In genomic region chr9:120628207-120628924, GRCh38 we compare ENCODE assay signal across 24 cellular contexts. TPM values are rescaled to one million over a fixed set of nuclear protein-coding genes. Genes with fewer than 3 reads are reported as not detected.
A peak's percentile ranks its signal among the peaks of the same experiment; 100 is the strongest.
DNase-seq lines count a peak whose midpoint lies in the region; ATAC-seq and TF ChIP-seq lines count a peak whose summit lies in the region.
"Had no signal": no experiment of that assay in that cellular context is flagged by ENCODE, and none has a peak within 500 bp of the region (broad histone marks: within the 10 kb centered on the region; RNA-seq: fewer than 3 reads in every experiment).

No MANE protein-coding gene starts in this region.

- H3K27me3 ChIP-seq in stomach (no peaks in the 10 kb centered on the region), WERI-Rb-1 (ENCODE audit: insufficient read depth, low read depth, severe bottlenecking) (no peaks in the 10 kb centered on the region)

- 64 to 79% (median 70%) methylated on average over 4 of the region's 4 CpGs for WGBS in stomach, 5 donors

- H3K36me3 Mint-ChIP-seq in osteocyte (ENCODE audit: unreplicated experiment), result peaks cover 2% of the 10 kb centered on the region
- H3K36me3 Mint-ChIP-seq: activated CD4-positive, alpha-beta memory T cell treated with anti-CD3 and anti-CD28 coated beads for 36 hours; immature natural killer cell; natural killer cell treated with Interleukin-12 subunit alpha and Interleukin-12 subunit beta and Interleukin-15 and Interleukin-18, amount 100 ng/mL, for 72 hours had no signal

- no peak for TF ChIP-seq POLR2A in stomach (IDR thresholded peaks at IDR 0.05)

- no peak for TF ChIP-seq CTCF in C4-2B (conservative IDR thresholded peaks at IDR 0.05)
- no peak for TF ChIP-seq CTCF in stomach (IDR thresholded peaks at IDR 0.05)
- no peak for TF ChIP-seq CTCF in WERI-Rb-1 (IDR thresholded peaks at IDR 0.05; ENCODE audit: low read depth, low read length)
- no peak for TF ChIP-seq CTCF in osteocyte (IDR thresholded peaks at IDR 0.05)

- peak; percentile 40 for ATAC-seq in left lobe of liver
- ATAC-seq: activated CD4-positive, CD25-positive, alpha-beta regulatory T cell treated with anti-CD3 and anti-CD28 coated beads, Interleukin-2, amount 50 U/mL, for 24 hours; left ventricle myocardium superior; natural killer cell treated with Interleukin-12 subunit alpha and Interleukin-12 subunit beta and Interleukin-15 and Interleukin-18, amount 100 ng/mL, for 72 hours had no signal

- H3K4me3 ChIP-seq in stomach (no peak overlapping the region), WERI-Rb-1 (ENCODE audit: low read depth, low read length) (no peak overlapping the region)

- H3K4me3 Mint-ChIP-seq in osteocyte (ENCODE audit: unreplicated experiment), result no peak overlapping the region
- H3K4me3 Mint-ChIP-seq: activated CD4-positive, alpha-beta memory T cell treated with anti-CD3 and anti-CD28 coated beads for 36 hours; activated naive CD8-positive, alpha-beta T cell treated with anti-CD3 and anti-CD28 coated beads, Interleukin-2, amount 10 ng/mL, durations not matched to agents 7 days and 5 days; immature natural killer cell; natural killer cell treated with Interleukin-12 subunit alpha and Interleukin-12 subunit beta and Interleukin-15 and Interleukin-18, amount 100 ng/mL, for 72 hours had no signal

- peaks cover 21% of the 10 kb centered on the region for H3K4me1 Mint-ChIP-seq in osteocyte (ENCODE audit: unreplicated experiment)

- intact Hi-C loops in stomach (cut with DNase I; ENCODE audit: low total_unique reads), result no loop called here

- no peak overlapping the region for H3K27ac Mint-ChIP-seq in osteocyte (ENCODE audit: unreplicated experiment)
- H3K27ac Mint-ChIP-seq: activated CD4-positive, alpha-beta memory T cell treated with anti-CD3 and anti-CD28 coated beads for 36 hours; activated naive CD8-positive, alpha-beta T cell treated with anti-CD3 and anti-CD28 coated beads, Interleukin-2, amount 10 ng/mL, durations not matched to agents 7 days and 5 days; immature natural killer cell; natural killer cell treated with Interleukin-12 subunit alpha and Interleukin-12 subunit beta and Interleukin-15 and Interleukin-18, amount 100 ng/mL, for 72 hours had no signal

- peak overlapping the region; percentile 84 for H3K27ac ChIP-seq in C4-2B
- H3K27ac ChIP-seq in stomach, result peak overlapping the region in 3 of 5 donors; percentile 12 to 53 (median 46)
- H3K27ac ChIP-seq in WERI-Rb-1, result no peak overlapping the region
- H3K27ac ChIP-seq: HL-60 had no signal

- peaks cover 12 to 37% (median 25%) of the 10 kb centered on the region in 4 donors for H3K4me1 ChIP-seq in stomach

- no peak for TF ChIP-seq EP300 in stomach (IDR thresholded peaks at IDR 0.05)

- H3K36me3 ChIP-seq in stomach (no peaks in the 10 kb centered on the region), WERI-Rb-1 (no peaks in the 10 kb centered on the region)

- peak; percentile 89 for DNase-seq in SK-MEL-5 (ENCODE audit: low read depth, low spot score)
- DNase-seq in left lobe of liver (ENCODE audit: low spot score), result no peak
- DNase-seq in stomach, result no peak
- no peak for DNase-seq in WERI-Rb-1
- no peak for DNase-seq in stimulated activated CD4-positive, alpha-beta T cell treated with anti-CD3 and anti-CD28 coated beads, Interleukin-4, amount 100 ng/mL, for 4 hours
- no peak for DNase-seq in NCI-H2029 treated with DMSO at 0.1 percent for 48 hours (lab: John Stamatoyannopoulos, UW)
- no peak for DNase-seq in osteocyte (ENCODE audit: extremely low spot score, unreplicated experiment)
- DNase-seq: activated CD4-positive, alpha-beta memory T cell treated with anti-CD3 and anti-CD28 coated beads for 36 hours; activated CD8-positive, alpha-beta memory T cell treated with anti-CD3 and anti-CD28 coated beads, Interleukin-2, amount 50 U/mL, for 48 hours; activated effector memory CD4-positive, alpha-beta T cell treated with Interleukin-2 at 50 U/mL for 16 hours; activated naive CD8-positive, alpha-beta T cell treated with anti-CD3 and anti-CD28 coated beads, Interleukin-2, amount 10 ng/mL, durations not matched to agents 7 days and 5 days; effector CD8-positive, alpha-beta T cell; erythroblast; immature natural killer cell; left ventricle myocardium superior; NCI-H1105; NCI-H2029; posterior cingulate gyrus; SHP77 treated with DMSO at 0.1 percent for 48 hours; stimulated activated CD4-positive, alpha-beta T cell treated with anti-CD3 and anti-CD28 coated beads, Interleukin-15, amount 100 ng/mL, for 24 hours had no signal

- H3K27me3 Mint-ChIP-seq in osteocyte (ENCODE audit: unreplicated experiment), result no peaks in the 10 kb centered on the region
- H3K27me3 Mint-ChIP-seq: activated CD4-positive, alpha-beta memory T cell treated with anti-CD3 and anti-CD28 coated beads for 36 hours; activated naive CD8-positive, alpha-beta T cell treated with anti-CD3 and anti-CD28 coated beads, Interleukin-2, amount 10 ng/mL, durations not matched to agents 7 days and 5 days; natural killer cell treated with Interleukin-12 subunit alpha and Interleukin-12 subunit beta and Interleukin-15 and Interleukin-18, amount 100 ng/mL, for 72 hours had no signal

- H3K9me3 Mint-ChIP-seq in osteocyte (ENCODE audit: unreplicated experiment), result no peaks in the 10 kb centered on the region
- H3K9me3 Mint-ChIP-seq: activated CD4-positive, alpha-beta memory T cell treated with anti-CD3 and anti-CD28 coated beads for 36 hours; activated naive CD8-positive, alpha-beta T cell treated with anti-CD3 and anti-CD28 coated beads, Interleukin-2, amount 10 ng/mL, durations not matched to agents 7 days and 5 days; immature natural killer cell; natural killer cell treated with Interleukin-12 subunit alpha and Interleukin-12 subunit beta and Interleukin-15 and Interleukin-18, amount 100 ng/mL, for 72 hours had no signal

- H3K9me3 ChIP-seq in stomach (no peaks in the 10 kb centered on the region), WERI-Rb-1 (ENCODE audit: severe bottlenecking) (peaks cover 2% of the 10 kb centered on the region)

- in situ Hi-C loops in SK-MEL-5 (cut with HindIII; ENCODE audit: low pct_unique_long_range_greater_than_20kb, low sequenced_read_pairs), result no loop called here

RNA-seq across cellular contexts. Expression of gene CDK5RAP2, which starts 48.4 kb away (rescaled TPM):
- total RNA-seq in SK-MEL-5 (2014; rRNA removed; shearing (Covaris generic)), result 114 and 139 TPM in 2 replicates
- 77.0 and 127 TPM in 2 replicates for polyA plus RNA-seq in SK-MEL-5 (2015; cell fraction: cytosol; rRNA removed)
- 315 and 410 TPM in 2 replicates for polyA plus RNA-seq in SK-MEL-5 (2015; cell fraction: nucleus; rRNA removed)
- total RNA-seq in left lobe of liver, result 27.4 TPM
- total RNA-seq in stomach, result 100 to 1,000 TPM in 2 of 5 donors, 10 to 100 TPM in 3; 30.3 to 438 (median 59.7) TPM
- polyA plus RNA-seq in stomach, result 10 to 100 TPM; 24.7 to 25.3 (median 25.2) TPM
- total RNA-seq in osteocyte, result 42.0 and 48.7 TPM in 2 replicates
